ENCODE assay signal across 36 cellular contexts in genomic region chr10:44330431-44330830, GRCh38. TPM values are rescaled to one million over a fixed set of nuclear protein-coding genes. Genes with fewer than 3 reads are reported as not detected.
"Had no signal": no experiment of that assay in that cellular context is flagged by ENCODE, and none has a peak within 500 bp of the region (broad histone marks: within the 10 kb centered on the region; RNA-seq: fewer than 3 reads in every experiment).

No MANE protein-coding gene starts in this region.

- H3K27me3 ChIP-seq: MG63 had no signal

- H3K4me3 ChIP-seq: MG63 had no signal

- DNase-seq: Karpas-422, Kasumi-1, KG1, MG63, MM.1S, MV-4-11, NCI-H1048, NCI-H1092, NCI-H1092 treated with DMSO at 0.1 percent for 48 hours, NCI-H1105, NCI-H1105 treated with DMSO at 0.1 percent for 48 hours, NCI-H1417, NCI-H1417 treated with DMSO at 0.1 percent for 48 hours, NCI-H1436, NCI-H1436 treated with DMSO at 0.1 percent for 48 hours, NCI-H146, NCI-H1694, NCI-H1694 treated with DMSO at 0.1 percent for 48 hours, NCI-H187, NCI-H187 treated with DMSO at 0.1 percent for 48 hours, NCI-H1930, NCI-H2029, NCI-H2029 treated with DMSO at 0.1 percent for 48 hours, NCI-H2081, NCI-H2081 treated with DMSO at 0.1 percent for 48 hours, NCI-H2107, NCI-H2171, NCI-H2171 treated with DMSO at 0.1 percent for 48 hours, NCI-H2227 treated with DMSO at 0.1 percent for 48 hours, NCI-H226, NCI-H345, NCI-H446, NCI-H446 treated with DMSO at 0.1 percent for 48 hours had no signal

- H3K9me3 ChIP-seq: MG63 had no signal

- H3K27ac ChIP-seq: KMS-11 had no signal

- H3K36me3 ChIP-seq: MG63 had no signal

RNA-seq across cellular contexts. Expression of gene CXCL12, which starts 54.5 kb away (rescaled TPM):
- total RNA-seq: MCF 10A, NCI-H460 had no signal
